In genomic region chr19:32642771-32643170, GRCh38 we compare ENCODE assay signal across 12 cellular contexts. TPM values are rescaled to one million over a fixed set of nuclear protein-coding genes. Genes with fewer than 3 reads are reported as not detected.
DNase-seq lines count a peak whose midpoint lies in the region; ATAC-seq lines count a peak whose summit lies in the region.
"Had no signal": no experiment of that assay in that cellular context is flagged by ENCODE, and none has a peak within 500 bp of the region (broad histone marks: within the 10 kb centered on the region; RNA-seq: fewer than 3 reads in every experiment).

No MANE protein-coding gene starts in this region.

- H3K79me2 ChIP-seq in Karpas-422 (ENCODE audit: low read length), result no peaks in the 10 kb centered on the region

- ATAC-seq in central memory CD8-positive, alpha-beta T cell (replicated peaks; ENCODE audit: extremely low read depth, poor library complexity, severe bottlenecking), result peak; percentile 98
- ATAC-seq in GM19452 (IDR thresholded peaks at IDR 0.05; ENCODE audit: unreplicated experiment), result no peak
- ATAC-seq: heart left ventricle had no signal

- no peak overlapping the region for H3K9ac ChIP-seq in Karpas-422 (ENCODE audit: low read length)

- H3K36me3 Mint-ChIP-seq in central memory CD8-positive, alpha-beta T cell (ENCODE audit: insufficient read depth), result peaks cover 34% of the 10 kb centered on the region

- peak overlapping the region; percentile 28 for H3K4me3 Mint-ChIP-seq in central memory CD8-positive, alpha-beta T cell

- H3K4me1 ChIP-seq in Karpas-422 (ENCODE audit: low read length), result no peaks in the 10 kb centered on the region
- H3K4me1 ChIP-seq: heart left ventricle had no signal

- peaks cover 15% of the 10 kb centered on the region for H3K4me1 Mint-ChIP-seq in central memory CD8-positive, alpha-beta T cell

- no peak overlapping the region for H2AFZ ChIP-seq in Karpas-422 (ENCODE audit: low read length)

- H3K27me3 ChIP-seq in Karpas-422 (ENCODE audit: low read length), result no peaks in the 10 kb centered on the region
- H3K27me3 ChIP-seq: heart left ventricle had no signal

- DNase-seq in SW480 (ENCODE audit: low spot score), result peak; percentile 18
- peak; percentile 17 for DNase-seq in activated CD8-positive, alpha-beta memory T cell treated with anti-CD3 and anti-CD28 coated beads, Interleukin-2, amount 50 U/mL, for 24 hours (ENCODE audit: extremely low read depth)
- DNase-seq in central memory CD8-positive, alpha-beta T cell (ENCODE audit: low spot score in 2 of 2), result peak; percentile 31 to 41
- peak; percentile 23 for DNase-seq in stimulated activated CD8-positive, alpha-beta memory T cell treated with anti-CD3 and anti-CD28 coated beads, Interleukin-12 subunit alpha, Interleukin-12 subunit beta, amount 100 ng/mL, for 24 hours (ENCODE audit: extremely low read depth)
- DNase-seq in NCI-H1694 (lab: John Stamatoyannopoulos, UW), result no peak
- no peak for DNase-seq in NCI-H524 (lab: John Stamatoyannopoulos, UW)
- no peak for DNase-seq in Karpas-422
- DNase-seq: heart left ventricle, mesenchymal stem cell, NCI-H1436 treated with DMSO at 0.1 percent for 48 hours had no signal

- no peaks in the 10 kb centered on the region for H3K27me3 Mint-ChIP-seq in central memory CD8-positive, alpha-beta T cell

- H3K9me3 Mint-ChIP-seq in central memory CD8-positive, alpha-beta T cell, result no peaks in the 10 kb centered on the region

- peak overlapping the region; percentile 81 for H3K27ac Mint-ChIP-seq in central memory CD8-positive, alpha-beta T cell (ENCODE audit: low read depth)

- H3K36me3 ChIP-seq in Karpas-422 (ENCODE audit: insufficient read depth, low read length), result peaks cover 19% of the 10 kb centered on the region; the same call in 1 of the 2 replicates

- no peaks in the 10 kb centered on the region for H3K9me2 ChIP-seq in Karpas-422 (replicated peaks; ENCODE audit: insufficient read depth, low read length)

- no peak overlapping the region for H3K4me3 ChIP-seq in Karpas-422 (ENCODE audit: low read length)
- H3K4me3 ChIP-seq: heart left ventricle had no signal

- H3K9me3 ChIP-seq in Karpas-422 (ENCODE audit: low read length), result no peaks in the 10 kb centered on the region
- H3K9me3 ChIP-seq: heart left ventricle had no signal

- H3K4me2 ChIP-seq in Karpas-422 (ENCODE audit: low read depth, low read length, poor library complexity, severe bottlenecking), result no peak overlapping the region

- no peaks in the 10 kb centered on the region for H4K20me1 ChIP-seq in Karpas-422 (ENCODE audit: insufficient read depth, low read depth, low read length)

- H3K27ac ChIP-seq in Karpas-422 (ENCODE audit: low read length), result no peak overlapping the region
- H3K27ac ChIP-seq: heart left ventricle, VCaP had no signal

RNA-seq across cellular contexts. Expression of gene ANKRD27, which starts 32.2 kb away (rescaled TPM):
- 35.0 and 48.1 TPM in 2 replicates for total RNA-seq in Karpas-422 (2014; rRNA removed; shearing (Covaris generic); ENCODE audit: low replicate concordance)

RNA-seq across cellular contexts. Expression of gene RGS9BP, which starts 32.9 kb away (rescaled TPM):
- total RNA-seq in Karpas-422 (2014; rRNA removed; shearing (Covaris generic); ENCODE audit: low replicate concordance), result 0.87 TPM in 1 of 2 replicates, not detected in the other

RNA-seq across cellular contexts. Expression of gene NUDT19, which starts 48.9 kb away (rescaled TPM):
- total RNA-seq in Karpas-422 (2014; rRNA removed; shearing (Covaris generic); ENCODE audit: low replicate concordance), result 17.0 and 19.6 TPM in 2 replicates

Comparison
In these comparisons a context has a peak if more than half of its experiments do, and no peak if none do; other contexts are left out.
1. DNase-seq: peak in SW480 (single experiment), activated CD8-positive, alpha-beta memory T cell treated with anti-CD3 and anti-CD28 coated beads, Interleukin-2, amount 50 U/mL, for 24 hours (single experiment), central memory CD8-positive, alpha-beta T cell (2 of 2) and stimulated activated CD8-positive, alpha-beta memory T cell treated with anti-CD3 and anti-CD28 coated beads, Interleukin-12 subunit alpha, Interleukin-12 subunit beta, amount 100 ng/mL, for 24 hours (single experiment); none in NCI-H1694 (single experiment), NCI-H524 (0 of 2) and Karpas-422 (single experiment).